Comparison of ENCODE assay signal across 26 cellular contexts in the genomic region with DNA sequence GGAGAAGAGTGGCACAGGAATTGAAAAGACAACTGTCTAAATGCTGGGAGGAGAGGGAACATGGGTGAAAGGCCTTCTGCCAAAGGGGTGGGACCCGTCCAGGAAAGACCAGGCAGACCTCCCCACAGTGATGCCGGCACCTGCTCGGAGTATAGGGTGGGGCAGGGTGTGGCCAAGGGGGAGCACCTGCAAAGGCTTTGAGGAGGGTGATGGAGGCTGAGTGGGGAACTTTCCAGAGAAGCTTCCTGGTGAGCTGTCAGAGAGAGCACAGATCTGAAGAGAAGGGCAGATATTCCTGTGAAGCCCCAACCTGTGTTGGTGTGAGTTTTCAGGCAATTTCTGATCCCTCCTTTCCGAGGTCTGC.
DNase-seq lines count a peak whose midpoint lies in the region; ATAC-seq and TF ChIP-seq lines count a peak whose summit lies in the region.
"Had no signal": no experiment of that assay in that cellular context is flagged by ENCODE, and none has a peak within 500 bp of the region (broad histone marks: within the 10 kb centered on the region; RNA-seq: fewer than 3 reads in every experiment).

No MANE protein-coding gene starts in this region.

- H3K27me3 ChIP-seq in Panc1 (ENCODE audit: control insufficient read depth, insufficient read depth, low read length) = peaks cover 16% of the 10 kb centered on the region
- H3K27me3 ChIP-seq in hepatocyte = no peaks in the 10 kb centered on the region
- H3K27me3 ChIP-seq in upper lobe of left lung = no peaks in the 10 kb centered on the region
- H3K27me3 ChIP-seq: BLaER1 treated with 17β-estradiol and CSF1 and Interleukin-3, amounts not matched to agents 10 nM and 100 nM; breast epithelium had no signal

- H3K36me3 ChIP-seq in Panc1 (ENCODE audit: control insufficient read depth, insufficient read depth, low read length) = no peaks in the 10 kb centered on the region
- H3K36me3 ChIP-seq in hepatocyte (replicated peaks; ENCODE audit: insufficient read depth, low read depth) = no peaks in the 10 kb centered on the region
- H3K36me3 ChIP-seq in upper lobe of left lung = no peaks in the 10 kb centered on the region
- H3K36me3 ChIP-seq: BLaER1 treated with 17β-estradiol and CSF1 and Interleukin-3, amounts not matched to agents 10 nM and 100 nM; breast epithelium had no signal

- no peak for TF ChIP-seq POLR2A in upper lobe of left lung (IDR thresholded peaks at IDR 0.05)

- H3K27me3 Mint-ChIP-seq in HFFc6 (ENCODE audit: insufficient read depth) = peaks cover 27% of the 10 kb centered on the region
- H3K27me3 Mint-ChIP-seq: memory B cell had no signal

- no peaks in the 10 kb centered on the region for H3K9me3 ChIP-seq in Panc1 (ENCODE audit: control insufficient read depth, insufficient read depth, low read depth, low read length)
- no peaks in the 10 kb centered on the region for H3K9me3 ChIP-seq in hepatocyte (ENCODE audit: low read depth)
- no peaks in the 10 kb centered on the region for H3K9me3 ChIP-seq in upper lobe of left lung
- H3K9me3 ChIP-seq: BLaER1 treated with 17β-estradiol and CSF1 and Interleukin-3, amounts not matched to agents 10 nM and 100 nM; breast epithelium had no signal

- H3K4me3 ChIP-seq in Panc1 (ENCODE audit: low read depth in 2 of 2, low read length in 2 of 2) = no peak overlapping the region
- H3K4me3 ChIP-seq in hepatocyte = no peak overlapping the region
- no peak overlapping the region for H3K4me3 ChIP-seq in upper lobe of left lung
- H3K4me3 ChIP-seq: BLaER1 treated with 17β-estradiol and CSF1 and Interleukin-3, amounts not matched to agents 10 nM and 100 nM; breast epithelium; SK-N-MC; smooth muscle cell had no signal

- POLR2A ChIA-PET in Panc1 (lab: Charles Lee) = no interaction called here

- no peak overlapping the region for H3K27ac ChIP-seq in Panc1 (ENCODE audit: low read length)
- H3K27ac ChIP-seq in hepatocyte = peak overlapping the region; percentile 79
- no peak overlapping the region for H3K27ac ChIP-seq in upper lobe of left lung
- H3K27ac ChIP-seq: BLaER1 treated with 17β-estradiol and CSF1 and Interleukin-3, amounts not matched to agents 10 nM and 100 nM; breast epithelium; parathyroid adenoma; SK-N-MC had no signal

- BruUV-seq in Panc1 (replicated peaks; lab: Mats Ljungman, UMichigan) = no TSS peak

- no peaks in the 10 kb centered on the region for H3K9me3 Mint-ChIP-seq in HFFc6
- H3K9me3 Mint-ChIP-seq: activated T-helper 17 cell treated with anti-CD3 and anti-CD28 coated beads, Interleukin-2, amount 50 U/mL, for 72 hours; memory B cell; stimulated activated naive CD8-positive, alpha-beta T cell treated with anti-CD3 and anti-CD28 coated beads, Interleukin-15, Interleukin-2, amounts not matched to agents 100 ng/mL and 50 ng/mL, for 24 hours had no signal

- no peaks in the 10 kb centered on the region for H3K79me2 ChIP-seq in hepatocyte
- H3K79me2 ChIP-seq: parathyroid adenoma had no signal

- H3K4me1 Mint-ChIP-seq in HFFc6 (ENCODE audit: low read depth) = peaks cover 28% of the 10 kb centered on the region
- H3K4me1 Mint-ChIP-seq: activated T-helper 17 cell treated with anti-CD3 and anti-CD28 coated beads, Interleukin-2, amount 50 U/mL, for 72 hours; memory B cell had no signal

- no peak overlapping the region for H3K4me2 ChIP-seq in hepatocyte
- H3K4me2 ChIP-seq: BLaER1 treated with 17β-estradiol and CSF1 and Interleukin-3, amounts not matched to agents 10 nM and 100 nM had no signal

- no peak for TF ChIP-seq EP300 in upper lobe of left lung (IDR thresholded peaks at IDR 0.05)

- intact Hi-C loops in Panc1 (cut with micrococcal nuclease; ENCODE audit: unreplicated experiment) = no loop called here

- H3K4me1 ChIP-seq in Panc1 (ENCODE audit: control insufficient read depth, insufficient read depth, low read length) (no peaks in the 10 kb centered on the region), hepatocyte (ENCODE audit: insufficient read depth) (peaks cover 10% of the 10 kb centered on the region), upper lobe of left lung (no peaks in the 10 kb centered on the region)
- H3K4me1 ChIP-seq: BLaER1 treated with 17β-estradiol and CSF1 and Interleukin-3, amounts not matched to agents 10 nM and 100 nM; breast epithelium; parathyroid adenoma had no signal

- CTCF ChIA-PET in Panc1 (lab: Charles Lee) = no interaction called here

- TF ChIP-seq CTCF in HFFc6 (IDR thresholded peaks at IDR 0.05) = no peak
- no peak for TF ChIP-seq CTCF in Panc1 (IDR thresholded peaks at IDR 0.05)
- TF ChIP-seq CTCF in hepatocyte (IDR thresholded peaks at IDR 0.05; ENCODE audit: poor library complexity) = no peak
- TF ChIP-seq CTCF in upper lobe of left lung (IDR thresholded peaks at IDR 0.05) = no peak

- peak overlapping the region; percentile 24; the same call in 1 of the 2 replicates for H3K4me3 Mint-ChIP-seq in HFFc6
- H3K4me3 Mint-ChIP-seq: activated CD8-positive, alpha-beta T cell treated with anti-CD3 and anti-CD28 coated beads, Interleukin-2, amount 10 ng/mL, durations not matched to agents 7 days and 5 days; activated T-helper 17 cell treated with anti-CD3 and anti-CD28 coated beads, Interleukin-2, amount 50 U/mL, for 72 hours; memory B cell; stimulated activated naive CD8-positive, alpha-beta T cell treated with anti-CD3 and anti-CD28 coated beads, Interleukin-15, Interleukin-2, amounts not matched to agents 100 ng/mL and 50 ng/mL, for 24 hours had no signal

- no peaks in the 10 kb centered on the region; the same call in 1 of the 2 replicates for H3K36me3 Mint-ChIP-seq in HFFc6 (ENCODE audit: low read depth)
- H3K36me3 Mint-ChIP-seq: memory B cell had no signal

- DNase-seq in HFFc6 (no peak), Panc1 (ENCODE audit: low read depth, low spot score) (no peak), hepatocyte (ENCODE audit: low spot score) (no peak), upper lobe of left lung (no peak), ureter (ENCODE audit: low spot score) (no peak), DMS114 treated with DMSO at 0.1 percent for 48 hours (lab: John Stamatoyannopoulos, UW; ENCODE audit: unreplicated experiment) (no peak)
- no peak for DNase-seq in activated CD4-positive, CD25-positive, alpha-beta regulatory T cell (lab: John Stamatoyannopoulos, UW)
- DNase-seq: activated CD4-positive, alpha-beta T cell treated with anti-CD3 and anti-CD28 coated beads for 1 hour; activated CD8-positive, alpha-beta T cell treated with anti-CD3 and anti-CD28 coated beads, Interleukin-2, amount 10 ng/mL, durations not matched to agents 7 days and 5 days; activated naive CD4-positive, alpha-beta T cell treated with anti-CD3 and anti-CD28 coated beads, Interleukin-2, amount 50 U/mL, for 16 hours; amygdala; DMS79 treated with DMSO at 0.1 percent for 48 hours; effector CD4-positive, alpha-beta T cell; Kasumi-1; NCI-H1436 treated with DMSO at 0.1 percent for 48 hours; NCI-H446; NCI-H82; T-helper 2 cell had no signal

- H3K9me2 ChIP-seq in hepatocyte (replicated peaks; ENCODE audit: insufficient read depth) = no peaks in the 10 kb centered on the region

- ATAC-seq in Panc1 (peak; percentile 53), upper lobe of left lung (ENCODE audit: low FRiP score in 2 of 2) (peak; percentile 31 to 61)
- ATAC-seq: activated CD8-positive, alpha-beta T cell treated with anti-CD3 and anti-CD28 coated beads, Interleukin-2, amount 10 ng/mL, durations not matched to agents 7 days and 5 days; activated T-helper 17 cell treated with anti-CD3 and anti-CD28 coated beads, Interleukin-2, amount 50 U/mL, for 72 hours had no signal

- no peak overlapping the region for H3K27ac Mint-ChIP-seq in HFFc6
- H3K27ac Mint-ChIP-seq: activated CD8-positive, alpha-beta T cell treated with anti-CD3 and anti-CD28 coated beads, Interleukin-2, amount 10 ng/mL, durations not matched to agents 7 days and 5 days; activated T-helper 17 cell treated with anti-CD3 and anti-CD28 coated beads, Interleukin-2, amount 50 U/mL, for 72 hours; memory B cell; stimulated activated naive CD8-positive, alpha-beta T cell treated with anti-CD3 and anti-CD28 coated beads, Interleukin-15, Interleukin-2, amounts not matched to agents 100 ng/mL and 50 ng/mL, for 24 hours had no signal

- no peak overlapping the region for H2AFZ ChIP-seq in hepatocyte
- H2AFZ ChIP-seq: parathyroid adenoma had no signal

- in situ Hi-C loops in Panc1 (cut with HindIII; ENCODE audit: low pct_unique_long_range_greater_than_20kb, low sequenced_read_pairs) = no loop called here

- no peaks in the 10 kb centered on the region for H4K20me1 ChIP-seq in hepatocyte (ENCODE audit: insufficient read depth, poor library complexity, severe bottlenecking)
- H4K20me1 ChIP-seq: BLaER1 treated with 17β-estradiol and CSF1 and Interleukin-3, amounts not matched to agents 10 nM and 100 nM had no signal

- WGBS in hepatocyte (ENCODE audit: low lambda C conversion rate, missing lambda C conversion rate) = 72% methylated on average over 4 of the region's 4 CpGs
- 73 to 86% methylated on average over 4 of the region's 4 CpGs for WGBS in upper lobe of left lung, 2 donors
